In genomic region chr16:4548124-4548523, GRCh38 we compare ENCODE assay signal across 17 cellular contexts. TPM values are rescaled to one million over a fixed set of nuclear protein-coding genes. Genes with fewer than 3 reads are reported as not detected.
A peak's percentile ranks its signal among the peaks of the same experiment; 100 is the strongest.
DNase-seq lines count a peak whose midpoint lies in the region; ATAC-seq and TF ChIP-seq lines count a peak whose summit lies in the region.
"Had no signal": no experiment of that assay in that cellular context is flagged by ENCODE, and none has a peak within 500 bp of the region (broad histone marks: within the 10 kb centered on the region; RNA-seq: fewer than 3 reads in every experiment).

No MANE protein-coding gene starts in this region.

- H3K23me2 ChIP-seq in H9 (ENCODE audit: insufficient read length, low read depth, low read length, poor library complexity, severe bottlenecking), result no peaks in the 10 kb centered on the region

- no peak overlapping the region for H3K27ac ChIP-seq in H9 (ENCODE audit: insufficient read length, low read depth, low read length)
- H3K27ac ChIP-seq in MM.1S (ENCODE audit: low read length), result no peak overlapping the region
- H3K27ac ChIP-seq in stomach, result no peak overlapping the region
- no peak overlapping the region for H3K27ac ChIP-seq in substantia nigra (ENCODE audit: low read depth, low read length, poor library complexity, severe bottlenecking)
- H3K27ac ChIP-seq: Peyer's patch, SK-N-MC had no signal

- no peak overlapping the region for H2BK5ac ChIP-seq in H9 (ENCODE audit: insufficient read length, low read length)

- no peak overlapping the region for H3K14ac ChIP-seq in H9 (ENCODE audit: insufficient read depth, low read length)

- no peak overlapping the region for H2BK20ac ChIP-seq in H9 (ENCODE audit: low read depth, low read length, poor library complexity, severe bottlenecking)

- POLR2A ChIA-PET in activated CD8-positive, alpha-beta T cell treated with anti-CD3 and anti-CD28 coated beads, Interleukin-2, amount 10 ng/mL, durations not matched to agents 7 days and 5 days (lab: Charles Lee), result interaction anchor here (0.6 to 1.9 kb wide), 2 partner anchors 43 to 72 kb away, joined by 3 to 4 read pairs; partner anchors contain the start of gene HMOX2

- H3K4me1 ChIP-seq in H9 (ENCODE audit: insufficient read depth, low read length) (no peaks in the 10 kb centered on the region), MM.1S (ENCODE audit: low read length) (no peaks in the 10 kb centered on the region), stomach (peaks cover 0 to 13% (median 7%) of the 10 kb centered on the region in 4 donors)

- H3K4me3 Mint-ChIP-seq in H9, result no peak overlapping the region
- no peak overlapping the region for H3K4me3 Mint-ChIP-seq in activated CD8-positive, alpha-beta T cell treated with anti-CD3 and anti-CD28 coated beads, Interleukin-2, amount 10 ng/mL, durations not matched to agents 7 days and 5 days
- H3K4me3 Mint-ChIP-seq: B cell had no signal

- no peak overlapping the region for H4K5ac ChIP-seq in H9 (ENCODE audit: insufficient read length, low read depth, low read length)

- intact Hi-C loops in stomach (cut with DNase I; ENCODE audit: low total_unique reads), result no loop called here

- no peak for TF ChIP-seq POLR2A in stomach (IDR thresholded peaks at IDR 0.05)

- TF ChIP-seq CTCF in H9 (conservative IDR thresholded peaks at IDR 0.05) (no peak), MM.1S (IDR thresholded peaks at IDR 0.05; ENCODE audit: low read length) (no peak), stomach (IDR thresholded peaks at IDR 0.05) (no peak)

- no peak overlapping the region for H3K56ac ChIP-seq in H9 (ENCODE audit: insufficient read length, low read depth, low read length)

- H3K4me2 ChIP-seq in H9 (ENCODE audit: insufficient read depth, insufficient read length, low read length) (no peak overlapping the region), MM.1S (ENCODE audit: low read depth, low read length) (peak overlapping the region; percentile 1; the same call in 1 of the 2 replicates)

- H3K9me2 ChIP-seq in MM.1S (replicated peaks; ENCODE audit: insufficient read depth, low read length), result no peaks in the 10 kb centered on the region

- H3K9me3 Mint-ChIP-seq in H9, result peaks cover 0 to 2% of the 10 kb centered on the region in 2 experiments; a peak in 2 of 5 replicates
- H3K9me3 Mint-ChIP-seq in activated CD8-positive, alpha-beta T cell treated with anti-CD3 and anti-CD28 coated beads, Interleukin-2, amount 10 ng/mL, durations not matched to agents 7 days and 5 days (ENCODE audit: insufficient read depth), result no peaks in the 10 kb centered on the region

- WGBS in H9 (ENCODE audit: extremely low coverage, insufficient read length, low lambda C conversion rate), result no CpG with 5 or more reads among the region's 13 CpGs
- WGBS in stomach, 5 donors, result 35 to 49% (median 40%) methylated on average over 12 to 13 of the region's 13 CpGs

- no peaks in the 10 kb centered on the region for H3F3A ChIP-seq in MM.1S (ENCODE audit: insufficient read depth, low read length)

- H4K20me1 ChIP-seq in H9 (ENCODE audit: control insufficient read depth, insufficient read depth, insufficient read length) (no peaks in the 10 kb centered on the region), MM.1S (ENCODE audit: insufficient read depth, low read length) (no peaks in the 10 kb centered on the region)

- no peak overlapping the region for H3K9ac ChIP-seq in H9 (ENCODE audit: extremely low read depth, insufficient read length, low read length)
- H3K9ac ChIP-seq in MM.1S (ENCODE audit: low read length), result no peak overlapping the region

- H3K27me3 Mint-ChIP-seq in H9 (ENCODE audit: low read depth), result peaks cover 5% of the 10 kb centered on the region
- peaks cover 10% of the 10 kb centered on the region for H3K27me3 Mint-ChIP-seq in activated CD8-positive, alpha-beta T cell treated with anti-CD3 and anti-CD28 coated beads, Interleukin-2, amount 10 ng/mL, durations not matched to agents 7 days and 5 days (ENCODE audit: low read depth)

- H2BK15ac ChIP-seq in H9 (ENCODE audit: low read depth, low read length), result no peak overlapping the region

- no peaks in the 10 kb centered on the region for H3K79me1 ChIP-seq in H9 (ENCODE audit: insufficient read depth, low read depth, low read length, poor library complexity, severe bottlenecking)

- DNase-seq in H9 (no peak), MM.1S (peak; percentile 27), left lobe of liver (ENCODE audit: low spot score) (peak; percentile 47), stomach (peak; percentile 29), substantia nigra (lab: John Stamatoyannopoulos, UW) (no peak), globus pallidus (ENCODE audit: low spot score) (no peak)
- DNase-seq in activated CD8-positive, alpha-beta T cell treated with anti-CD3 and anti-CD28 coated beads, Interleukin-2, amount 10 ng/mL, durations not matched to agents 7 days and 5 days, result no peak
- DNase-seq: KG1, NCI-H1105, NCI-H187 treated with DMSO at 0.1 percent for 48 hours, NCI-H524 treated with DMSO at 0.1 percent for 48 hours had no signal

- no peaks in the 10 kb centered on the region for H3K79me2 ChIP-seq in H9 (ENCODE audit: insufficient read depth, low read length)
- H3K79me2 ChIP-seq in MM.1S (ENCODE audit: low read length), result no peaks in the 10 kb centered on the region

- H3K9me3 ChIP-seq in H9 (ENCODE audit: control insufficient read depth, low read depth, low read length) (no peaks in the 10 kb centered on the region), MM.1S (replicated peaks; ENCODE audit: insufficient read depth, low read length) (no peaks in the 10 kb centered on the region), stomach (no peaks in the 10 kb centered on the region)
- H3K9me3 ChIP-seq: Peyer's patch had no signal

- H3K23ac ChIP-seq in H9 (ENCODE audit: insufficient read length, low read depth, low read length), result no peak overlapping the region

- no peak overlapping the region for H3K4ac ChIP-seq in H9 (ENCODE audit: low read depth, low read length)

- H2AK5ac ChIP-seq in H9 (ENCODE audit: insufficient read length, low read length), result no peak overlapping the region

- no peak overlapping the region; a peak in 1 of 7 replicates for H3K27ac Mint-ChIP-seq in H9
- H3K27ac Mint-ChIP-seq in activated CD8-positive, alpha-beta T cell treated with anti-CD3 and anti-CD28 coated beads, Interleukin-2, amount 10 ng/mL, durations not matched to agents 7 days and 5 days, result no peak overlapping the region
- H3K27ac Mint-ChIP-seq: B cell had no signal

- no peak overlapping the region for H2AFZ ChIP-seq in H9 (ENCODE audit: low read length)
- 0 out of 2 replicates have a peak overlapping the region, but pooled peaks have one; percentile 18 for H2AFZ ChIP-seq in MM.1S (ENCODE audit: low read length)

- no peak overlapping the region for H2BK12ac ChIP-seq in H9 (ENCODE audit: insufficient read length, low read depth, low read length)

- peaks cover 3 to 4% of the 10 kb centered on the region in 2 experiments; a peak in 2 of 4 replicates for H3K4me1 Mint-ChIP-seq in H9
- H3K4me1 Mint-ChIP-seq in activated CD8-positive, alpha-beta T cell treated with anti-CD3 and anti-CD28 coated beads, Interleukin-2, amount 10 ng/mL, durations not matched to agents 7 days and 5 days (ENCODE audit: low read depth), result peaks cover 16% of the 10 kb centered on the region

- no peak overlapping the region for H3K4me3 ChIP-seq in MM.1S (ENCODE audit: low read length)
- H3K4me3 ChIP-seq in stomach, result no peak overlapping the region
- H3K4me3 ChIP-seq: Peyer's patch, SK-N-MC had no signal

- no peak overlapping the region for H4K91ac ChIP-seq in H9 (ENCODE audit: insufficient read length, low read depth, low read length)

- CTCF ChIA-PET in activated CD8-positive, alpha-beta T cell treated with anti-CD3 and anti-CD28 coated beads, Interleukin-2, amount 10 ng/mL, durations not matched to agents 7 days and 5 days (lab: Charles Lee), result interaction anchor here (0.6 to 9.0 kb wide), 18 partner anchors 10 to 145 kb away, joined by 3 to 159 read pairs (median 6); partner anchors contain the start of genes CDIP1 and HMOX2

- H3K36me3 ChIP-seq in MM.1S (replicated peaks; ENCODE audit: insufficient read depth, low read length), result no peaks in the 10 kb centered on the region
- no peaks in the 10 kb centered on the region for H3K36me3 ChIP-seq in stomach
- H3K36me3 ChIP-seq: Peyer's patch had no signal

- ATAC-seq in left lobe of liver, result peak; percentile 83
- no peak for ATAC-seq in activated CD8-positive, alpha-beta T cell treated with anti-CD3 and anti-CD28 coated beads, Interleukin-2, amount 10 ng/mL, durations not matched to agents 7 days and 5 days

- H4K8ac ChIP-seq in H9 (replicated peaks; ENCODE audit: insufficient read length, low read depth, low read length), result no peak overlapping the region

- H3K27me3 ChIP-seq in H9 (ENCODE audit: insufficient read depth, low read length) (no peaks in the 10 kb centered on the region), MM.1S (replicated peaks; ENCODE audit: insufficient read depth, low read length) (no peaks in the 10 kb centered on the region), stomach (no peaks in the 10 kb centered on the region)
- H3K27me3 ChIP-seq: Peyer's patch had no signal

- no peak overlapping the region for H3T11ph ChIP-seq in H9 (ENCODE audit: low read length)

- H3K36me3 Mint-ChIP-seq in H9 (ENCODE audit: insufficient read depth in 1 of 3, low read depth in 3 of 3), result no peaks in the 10 kb centered on the region; a peak in 1 of 7 replicates
- H3K36me3 Mint-ChIP-seq in activated CD8-positive, alpha-beta T cell treated with anti-CD3 and anti-CD28 coated beads, Interleukin-2, amount 10 ng/mL, durations not matched to agents 7 days and 5 days (ENCODE audit: low read depth), result no peaks in the 10 kb centered on the region

- no peak overlapping the region for H2BK120ac ChIP-seq in H9 (ENCODE audit: low read depth, low read length, poor library complexity, severe bottlenecking)

- peak overlapping the region; percentile 4 for H3K18ac ChIP-seq in H9 (ENCODE audit: insufficient read length, low read depth, low read length)

- no peak for TF ChIP-seq EP300 in stomach (IDR thresholded peaks at IDR 0.05)

RNA-seq across cellular contexts. Expression of gene C16orf96, which starts 8.0 kb away (rescaled TPM):
- 1.4 and 2.0 TPM in 2 replicates for total RNA-seq in H9 (2021)
- 0.38 TPM for total RNA-seq in left lobe of liver
- total RNA-seq in stomach, result under 1 TPM in 2 of 5 donors, not detected in 3; 0.37 to 0.43 TPM
- not detected for polyA plus RNA-seq in stomach
- total RNA-seq in activated CD8-positive, alpha-beta T cell treated with anti-CD3 and anti-CD28 coated beads, Interleukin-2, amount 10 ng/mL, durations not matched to agents 7 days and 5 days, result under 1 TPM; 0.13 TPM
- total RNA-seq: A673, Calu3, H4, Peyer's patch had no signal

RNA-seq across cellular contexts. Expression of gene CDIP1, which starts 9.6 kb away (rescaled TPM):
- total RNA-seq in H9 (2021), result 49.7 and 50.5 TPM in 2 replicates
- 17.5 TPM for total RNA-seq in left lobe of liver
- 10 to 100 TPM in 3 of 5 donors, 1 to 10 TPM in 2; 2.9 to 36.5 (median 18.8) TPM for total RNA-seq in stomach
- polyA plus RNA-seq in stomach, result 10 to 100 TPM in 2 of 3 donors, 1 to 10 TPM in 1; 9.5 to 13.8 (median 10.6) TPM
- total RNA-seq in activated CD8-positive, alpha-beta T cell treated with anti-CD3 and anti-CD28 coated beads, Interleukin-2, amount 10 ng/mL, durations not matched to agents 7 days and 5 days, result 10 to 100 TPM; 44.0 to 48.7 TPM

Comparison
In these comparisons a context has a peak if more than half of its experiments do, and no peak if none do; other contexts are left out.
1. DNase-seq: peak in MM.1S (single experiment), left lobe of liver (single experiment) and stomach (single experiment); none in H9 (single experiment), activated CD8-positive, alpha-beta T cell treated with anti-CD3 and anti-CD28 coated beads, Interleukin-2, amount 10 ng/mL, durations not matched to agents 7 days and 5 days (single experiment), substantia nigra (0 of 49) and globus pallidus (single experiment).